ENCODE assay signal across 8 cellular contexts in genomic region chr7:18495412-18496335, GRCh38. TPM values are rescaled to one million over a fixed set of nuclear protein-coding genes. Genes with fewer than 3 reads are reported as not detected.
A peak's percentile ranks its signal among the peaks of the same experiment; 100 is the strongest.
DNase-seq lines count a peak whose midpoint lies in the region; ATAC-seq and TF ChIP-seq lines count a peak whose summit lies in the region.

TSS of gene HDAC9 (plus strand) at chr7:18495749. CDS start at chr7:18496303, 554 bp downstream.

- peak within 1 kb of the TSS; percentile 43 for H3K4me3 ChIP-seq in rectal smooth muscle tissue (ENCODE audit: low read length)

- no peak within 1 kb of the TSS for H3K9ac ChIP-seq in rectal smooth muscle tissue (ENCODE audit: low read length)

- DNase-seq in CD14-positive monocyte (ENCODE audit: low spot score) (no peak), NCI-H510A treated with DMSO at 0.1 percent for 48 hours (lab: John Stamatoyannopoulos, UW) (peak; percentile 75), astrocyte of the hippocampus (ENCODE audit: low read depth, low spot score) (peak; percentile 83), iPS DF 19.7 (ENCODE audit: low read depth, low spot score) (peak; percentile 57), activated gamma-delta T cell treated with Interleukin-2 at 50 U/mL for 16 hours (no peak)

- intact Hi-C loops in CD14-positive monocyte (cut with micrococcal nuclease), result no loop called here

- no peak for TF ChIP-seq CTCF in CD14-positive monocyte (IDR thresholded peaks at IDR 0.05)

- no peaks in the 10 kb centered on the region for H3K27me3 Mint-ChIP-seq in CD14-positive monocyte (ENCODE audit: low read depth in 3 of 3)

- no peak within 1 kb of the TSS for H3K27ac ChIP-seq in rectal smooth muscle tissue (ENCODE audit: low read depth, low read length)

- peak; percentile 90 for ATAC-seq in HG03139 (IDR thresholded peaks at IDR 0.05; ENCODE audit: unreplicated experiment)

- H3K4me1 Mint-ChIP-seq in CD14-positive monocyte, result peaks cover 40% of the 10 kb centered on the region

- no peaks in the 10 kb centered on the region for H3K4me1 ChIP-seq in rectal smooth muscle tissue (ENCODE audit: control insufficient read depth, insufficient read depth, low read length)

- H3K36me3 ChIP-seq in rectal smooth muscle tissue (ENCODE audit: control insufficient read depth, insufficient read depth, low read length), result no peaks in the 10 kb centered on the region

- no peaks in the 10 kb centered on the region for H3K9me3 Mint-ChIP-seq in CD14-positive monocyte

- peaks cover 12 to 18% of the 10 kb centered on the region in 2 donors for H3K36me3 Mint-ChIP-seq in CD14-positive monocyte

- H3K27ac Mint-ChIP-seq in CD14-positive monocyte, result peak within 1 kb of the TSS in 6 of 7 donors; percentile 25 to 74 (median 45)

- peak within 1 kb of the TSS; percentile 65 to 79 for H3K4me3 Mint-ChIP-seq in CD14-positive monocyte

- peak; percentile 61 for TF ChIP-seq POLR2A in GM19099 (IDR thresholded peaks at IDR 0.05; ENCODE audit: extremely low read depth, insufficient read length, low read depth)

- H3K27me3 ChIP-seq in rectal smooth muscle tissue (ENCODE audit: control insufficient read depth, insufficient read depth, low read length), result no peaks in the 10 kb centered on the region

RNA-seq across cellular contexts. Expression of gene HDAC9, which starts in this region (rescaled TPM):
- 10 to 100 TPM; 41.7 to 44.2 TPM for polyA plus RNA-seq in CD14-positive monocyte

Comparison
In these comparisons a context has a peak if more than half of its experiments do, and no peak if none do; other contexts are left out.
1. DNase-seq: peak in NCI-H510A treated with DMSO at 0.1 percent for 48 hours (single experiment), astrocyte of the hippocampus (single experiment) and iPS DF 19.7 (single experiment); none in CD14-positive monocyte (single experiment) and activated gamma-delta T cell treated with Interleukin-2 at 50 U/mL for 16 hours (single experiment).